8 cellular contexts compared by ENCODE assay signal in the genomic region with DNA sequence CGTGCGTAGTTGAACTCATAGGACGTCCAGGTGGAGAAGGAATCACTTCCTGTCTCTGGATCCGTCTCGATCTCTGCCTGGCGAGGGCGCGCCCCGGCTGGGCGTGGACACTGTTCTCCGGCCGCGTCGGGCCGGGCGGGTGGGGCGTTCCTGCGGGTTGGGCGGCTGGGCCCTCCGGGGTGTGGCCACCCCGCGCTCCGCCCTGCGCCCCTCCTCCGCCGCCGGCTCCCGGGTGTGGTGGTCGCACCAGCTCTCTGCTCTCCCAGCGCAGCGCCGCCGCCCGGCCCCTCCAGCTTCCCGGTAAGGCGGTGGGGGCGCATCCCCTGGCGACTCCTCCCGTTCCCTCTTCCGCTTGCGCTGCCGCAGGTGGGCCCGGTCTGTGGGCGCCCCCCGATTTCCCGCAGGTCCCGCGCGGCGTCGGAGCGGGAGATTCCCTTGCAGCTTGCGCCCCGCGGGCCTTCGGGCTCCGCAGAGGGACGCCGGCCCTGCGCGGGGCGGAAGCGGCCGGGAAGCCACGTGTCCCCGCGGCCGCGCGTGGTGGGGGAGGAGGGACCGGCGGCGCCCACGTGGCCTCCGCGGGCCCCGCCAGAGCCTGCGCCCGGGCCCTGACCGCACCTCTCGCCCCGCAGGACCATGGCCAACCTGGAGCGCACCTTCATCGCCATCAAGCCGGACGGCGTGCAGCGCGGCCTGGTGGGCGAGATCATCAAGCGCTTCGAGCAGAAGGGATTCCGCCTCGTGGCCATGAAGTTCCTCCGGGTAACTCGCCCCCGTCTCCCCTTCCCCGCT. TPM values are rescaled to one million over a fixed set of nuclear protein-coding genes. Genes with fewer than 3 reads are reported as not detected.
DNase-seq lines count a peak whose midpoint lies in the region; ATAC-seq, FAIRE-seq and TF ChIP-seq lines count a peak whose summit lies in the region.

A gene (plus strand): TSS at position 214 of the 789 bp plus-strand sequence. CDS start 420 bp downstream, at position 634.

- H3K9me3 ChIP-seq in A673 (ENCODE audit: low read depth, low read length, poor library complexity, severe bottlenecking) (no peaks in the 10 kb centered on the region), kidney (ENCODE audit: control insufficient read depth in 1 of 2, low read length in 2 of 2) (no peaks in the 10 kb centered on the region)

- peaks cover 17% of the 10 kb centered on the region for H3K4me1 ChIP-seq in A673 (ENCODE audit: insufficient read depth, low read length, poor library complexity, severe bottlenecking)
- peaks cover 0 to 7% of the 10 kb centered on the region in 2 donors for H3K4me1 ChIP-seq in kidney (ENCODE audit: control insufficient read depth in 1 of 2, insufficient read depth in 1 of 2, low read depth in 1 of 2, low read length in 2 of 2)

- no peaks in the 10 kb centered on the region for H3K27me3 ChIP-seq in A673 (replicated peaks; ENCODE audit: insufficient read depth, low read depth, low read length, poor library complexity)

- POLR2A ChIA-PET in A673 (lab: Charles Lee; ENCODE audit: low non-redundant PET): interaction anchor here (0.6 kb wide), 1 partner anchor 459 kb away, joined by 4 read pairs; no protein-coding TSS in a partner anchor

- peak; percentile 84 for ATAC-seq in GM18511 (IDR thresholded peaks at IDR 0.05; ENCODE audit: unreplicated experiment)
- ATAC-seq in HG03025 (IDR thresholded peaks at IDR 0.05; ENCODE audit: low FRiP score, unreplicated experiment): peak; percentile 73

- FAIRE-seq in kidney (lab: Jason Lieb, UNC): no peak

- intact Hi-C loops in A673 (cut with micrococcal nuclease; ENCODE audit: unreplicated experiment): loop anchor here (5.0 kb wide), 1 partner anchor 299 kb away; a partner anchor contains a TSS
- intact Hi-C loops in kidney (cut with DNase I): no loop called here

- H3K27ac ChIP-seq in A673 (ENCODE audit: low read depth, low read length, poor library complexity, severe bottlenecking) (peak within 1 kb of the TSS; percentile 82), kidney (ENCODE audit: low read depth in 2 of 2, low read length in 2 of 2) (peak within 1 kb of the TSS; percentile 93 to 97)

- H3K36me3 ChIP-seq in A673 (ENCODE audit: insufficient read depth, low read length, poor library complexity, severe bottlenecking) (peaks cover 54% of the 10 kb centered on the region), kidney (ENCODE audit: control insufficient read depth in 1 of 2, insufficient read depth in 2 of 2, low read length in 2 of 2) (peaks cover 7 to 11% of the 10 kb centered on the region in 2 donors)

- DNase-seq in A673 (ENCODE audit: low spot score) (peak; percentile 82), NCI-H2196 (lab: John Stamatoyannopoulos, UW; ENCODE audit: unreplicated experiment) (peak; percentile 90), cerebellum (ENCODE audit: low spot score) (peak; percentile 90), kidney (peak; percentile 96)
- DNase-seq in activated CD4-positive, CD25-positive, alpha-beta regulatory T cell treated with anti-CD3 and anti-CD28 coated beads, Interleukin-2, amount 50 U/mL, for 16 hours (ENCODE audit: low read depth, low spot score): peak; percentile 37
- peak; percentile 88 for DNase-seq in stimulated activated CD4-positive, alpha-beta T cell treated with anti-CD3 and anti-CD28 coated beads, Interleukin-15, amount 100 ng/mL, for 24 hours

- CTCF ChIA-PET in A673 (lab: Charles Lee): interaction anchor here (0.9 kb wide), 1 partner anchor 13 kb away, joined by 3 read pairs; a partner anchor contains a TSS

- H3K4me3 ChIP-seq in A673 (ENCODE audit: low read depth, low read length, poor library complexity, severe bottlenecking): peak within 1 kb of the TSS; percentile 64
- peak within 1 kb of the TSS; percentile 96 to 98 for H3K4me3 ChIP-seq in kidney (ENCODE audit: low read length in 2 of 2)

- BruUV-seq in A673 (replicated peaks; lab: Mats Ljungman, UMichigan): no TSS peak

- H3K9ac ChIP-seq in kidney (ENCODE audit: low read length in 2 of 2): peak within 1 kb of the TSS; percentile 90 to 99

- TF ChIP-seq CTCF in A673 (conservative IDR thresholded peaks at IDR 0.05; ENCODE audit: low read depth, low read length) (no peak), kidney (IDR thresholded peaks at IDR 0.05; ENCODE audit: borderline replicate concordance, extremely low read depth, insufficient read depth) (peak; percentile 19)

RNA-seq across cellular contexts. Expression of the gene that starts here (rescaled TPM):
- total RNA-seq in A673 (2021) (776 and 780 TPM in 2 replicates), cerebellum (104 TPM), kidney (412 TPM)
- polyA plus RNA-seq in kidney (ENCODE audit: insufficient read depth, low read depth, low replicate concordance): 736 TPM

Comparison
In these comparisons a context has a peak if more than half of its experiments do, and no peak if none do; other contexts are left out.
1. Peak in every context shown above with its lines: DNase-seq, ATAC-seq, H3K4me3 ChIP-seq and H3K27ac ChIP-seq.
2. DNase-seq: peak in every context shown above with its lines; median percentile 96 in kidney; 90 in NCI-H2196; 90 in cerebellum; 88 in stimulated activated CD4-positive, alpha-beta T cell treated with anti-CD3 and anti-CD28 coated beads, Interleukin-15, amount 100 ng/mL, for 24 hours; 82 in A673; 37 in activated CD4-positive, CD25-positive, alpha-beta regulatory T cell treated with anti-CD3 and anti-CD28 coated beads, Interleukin-2, amount 50 U/mL, for 16 hours.